23 cellular contexts compared by ENCODE assay signal in genomic region chr17:27548369-27548768, GRCh38.
DNase-seq lines count a peak whose midpoint lies in the region; ATAC-seq, FAIRE-seq and TF ChIP-seq lines count a peak whose summit lies in the region.
"Had no signal": no experiment of that assay in that cellular context is flagged by ENCODE, and none has a peak within 500 bp of the region (broad histone marks: within the 10 kb centered on the region; RNA-seq: fewer than 3 reads in every experiment).

No MANE protein-coding gene starts in this region.

- TF ChIP-seq EP300 in A549 (IDR thresholded peaks at IDR 0.05) = no peak

- no peak for FAIRE-seq in A549 (lab: Jason Lieb, UNC)
- no peak for FAIRE-seq in pancreas (lab: Jason Lieb, UNC)
- FAIRE-seq: GM12891, GM19239 had no signal

- ATAC-seq in A549 = no peak
- no peak for ATAC-seq in body of pancreas
- no peak for ATAC-seq in pancreas

- H3K4me2 ChIP-seq in A549 = no peak overlapping the region

- CTCF ChIA-PET in A549 (lab: Yijun Ruan, JAX) = interaction anchor here (1.1 to 14.5 kb wide), 7 partner anchors 8 to 194 kb away, joined by 3 to 140 read pairs (median 7); no protein-coding TSS in a partner anchor

- no peaks in the 10 kb centered on the region for H3K27me3 ChIP-seq in body of pancreas
- H3K27me3 ChIP-seq in pancreas = no peaks in the 10 kb centered on the region
- H3K27me3 ChIP-seq: BE2C, BLaER1 had no signal

- intact Hi-C loops in body of pancreas (cut with DNase I) (no loop called here), pancreas (cut with DNase I) (no loop called here)

- H3K36me3 ChIP-seq in body of pancreas (replicated peaks in 1 of 2; ENCODE audit: insufficient read depth in 1 of 2, low read depth in 2 of 2) (no peaks in the 10 kb centered on the region), pancreas (no peaks in the 10 kb centered on the region)
- H3K36me3 ChIP-seq: BE2C, BLaER1 had no signal

- WGBS in A549 (ENCODE audit: missing lambda C conversion rate) = 95% methylated on average over 7 of the region's 7 CpGs
- 91 to 93% methylated on average over 7 of the region's 7 CpGs for WGBS in body of pancreas, 2 donors
- WGBS in pancreas, 2 donors = 94 to 95% methylated on average over 7 of the region's 7 CpGs

- no peak for TF ChIP-seq POLR2A in A549 (IDR thresholded peaks at IDR 0.05; ENCODE audit: low read length)
- TF ChIP-seq POLR2A in body of pancreas (IDR thresholded peaks at IDR 0.05) = no peak

- DNase-seq in A549 (ENCODE audit: low read depth in 1 of 2, low spot score in 1 of 2) = no peak
- DNase-seq in body of pancreas = no peak
- DNase-seq in pancreas = peak in 1 of 6 donors; percentile 1
- no peak for DNase-seq in GM10266 (ENCODE audit: extremely low spot score)
- no peak for DNase-seq in NCI-H1436 (lab: John Stamatoyannopoulos, UW)
- DNase-seq: ACHN; BE2C; C1 segment of cervical spinal cord; CD4-positive, alpha-beta memory T cell; CD4-positive, CD25-positive, alpha-beta regulatory T cell; CD8-positive, alpha-beta memory T cell; COR-L47; DMS 273 treated with DMSO at 0.1 percent for 48 hours; DMS153; DMS53; DMS79; DND-41; EL; GDM1 had no signal

- TF ChIP-seq RAD21 in A549 (conservative IDR thresholded peaks at IDR 0.05 in 1 of 2, IDR thresholded peaks at IDR 0.05 in 1 of 2) = no peak

- H3K4me1 ChIP-seq in A549 (peaks cover 90% of the 10 kb centered on the region), body of pancreas (peaks cover 97% of the 10 kb centered on the region), pancreas (peaks cover 63 to 81% (median 74%) of the 10 kb centered on the region in 3 donors)
- H3K4me1 ChIP-seq: BE2C had no signal

- TF ChIP-seq CTCF in A549 (IDR thresholded peaks at IDR 0.05) = no peak
- no peak for TF ChIP-seq CTCF in body of pancreas (IDR thresholded peaks at IDR 0.05)
- TF ChIP-seq CTCF in pancreas (IDR thresholded peaks at IDR 0.05) = no peak
- no peak for TF ChIP-seq CTCF in GM10266 (IDR thresholded peaks at IDR 0.05; ENCODE audit: control insufficient read depth, insufficient read depth, low read depth, missing control alignments)

- H3K27ac ChIP-seq in A549 (peak overlapping the region; percentile 81 to 97; a peak in 5 of 6 replicates), body of pancreas (peak overlapping the region in 3 of 4 donors; percentile 96 to 98 (median 97)), pancreas (peak overlapping the region in 3 of 4 donors; percentile 62 to 92 (median 81))
- H3K27ac ChIP-seq: 22Rv1, BLaER1 had no signal

- H3K4me3 ChIP-seq in A549 (no peak overlapping the region), body of pancreas (no peak overlapping the region), pancreas (no peak overlapping the region)
- H3K4me3 ChIP-seq: BLaER1 had no signal

- no peaks in the 10 kb centered on the region for H3K9me3 ChIP-seq in A549
- no peaks in the 10 kb centered on the region for H3K9me3 ChIP-seq in body of pancreas
- H3K9me3 ChIP-seq in pancreas = no peaks in the 10 kb centered on the region
- H3K9me3 ChIP-seq: BE2C, BLaER1 had no signal

- POLR2A ChIA-PET in A549 (lab: Yijun Ruan, JAX) = no interaction called here

TF ChIP-seq in A549, 52 proteins besides CTCF, POLR2A, EP300 and RAD21:
- TF ChIP-seq, protein P1, sequence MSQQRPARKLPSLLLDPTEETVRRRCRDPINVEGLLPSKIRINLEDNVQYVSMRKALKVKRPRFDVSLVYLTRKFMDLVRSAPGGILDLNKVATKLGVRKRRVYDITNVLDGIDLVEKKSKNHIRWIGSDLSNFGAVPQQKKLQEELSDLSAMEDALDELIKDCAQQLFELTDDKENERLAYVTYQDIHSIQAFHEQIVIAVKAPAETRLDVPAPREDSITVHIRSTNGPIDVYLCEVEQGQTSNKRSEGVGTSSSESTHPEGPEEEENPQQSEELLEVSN (IDR thresholded peaks at IDR 0.05; ENCODE audit: borderline replicate concordance, low read depth) = no peak
- TF ChIP-seq RCOR1 (IDR thresholded peaks at IDR 0.05; ENCODE audit: low read depth, low read length) (no peak), ZSCAN20 (CRISPR knock-in tag; IDR thresholded peaks at IDR 0.05) (no peak), MYC (IDR thresholded peaks at IDR 0.05; ENCODE audit: borderline replicate concordance, low read length) (no peak), HDAC2 (IDR thresholded peaks at IDR 0.05) (no peak), POLR2AphosphoS2 (conservative IDR thresholded peaks at IDR 0.05; ENCODE audit: low read length) (no peak), PHF8 (IDR thresholded peaks at IDR 0.05; ENCODE audit: borderline replicate concordance, low read depth) (no peak), HOXB13 (CRISPR knock-in tag; IDR thresholded peaks at IDR 0.05; ENCODE audit: low read depth) (no peak), SREBF2 (IDR thresholded peaks at IDR 0.05) (no peak), TFCP2L1 (CRISPR knock-in tag; IDR thresholded peaks at IDR 0.05) (no peak)
- TF ChIP-seq, protein P2, sequence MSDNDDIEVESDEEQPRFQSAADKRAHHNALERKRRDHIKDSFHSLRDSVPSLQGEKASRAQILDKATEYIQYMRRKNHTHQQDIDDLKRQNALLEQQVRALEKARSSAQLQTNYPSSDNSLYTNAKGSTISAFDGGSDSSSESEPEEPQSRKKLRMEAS (IDR thresholded peaks at IDR 0.05) = no peak
